ENCODE assay signal across 8 cellular contexts in genomic region chr5:72523960-72524582, GRCh38. TPM values are rescaled to one million over a fixed set of nuclear protein-coding genes. Genes with fewer than 3 reads are reported as not detected.
DNase-seq lines count a peak whose midpoint lies in the region; ATAC-seq, FAIRE-seq and TF ChIP-seq lines count a peak whose summit lies in the region.

No MANE protein-coding gene starts in this region.

- no peaks in the 10 kb centered on the region for H3K79me2 ChIP-seq in MM.1S (ENCODE audit: low read length)
- no peaks in the 10 kb centered on the region for H3K79me2 ChIP-seq in hepatocyte

- no peak overlapping the region for H2AFZ ChIP-seq in MM.1S (ENCODE audit: low read length)
- H2AFZ ChIP-seq in hepatocyte, result no peak overlapping the region

- H3K36me3 Mint-ChIP-seq in type B pancreatic cell, result peaks cover 3% of the 10 kb centered on the region

- DNase-seq in GM13976 (ENCODE audit: low spot score), result peak; percentile 53
- peak; percentile 61 for DNase-seq in MM.1S
- peak; percentile 68 for DNase-seq in hepatocyte (ENCODE audit: low spot score)
- no peak for DNase-seq in type B pancreatic cell (ENCODE audit: extremely low spot score, unreplicated experiment)

- H3K4me3 ChIP-seq in MM.1S (ENCODE audit: low read length), result no peak overlapping the region
- H3K4me3 ChIP-seq in WI38 (ENCODE audit: low read depth, low read length), result no peak overlapping the region
- H3K4me3 ChIP-seq in hepatocyte, result no peak overlapping the region

- no peak for ATAC-seq in GM18868 (IDR thresholded peaks at IDR 0.05; ENCODE audit: unreplicated experiment)
- ATAC-seq in HG02973 (IDR thresholded peaks at IDR 0.05; ENCODE audit: unreplicated experiment), result no peak

- no peaks in the 10 kb centered on the region for H3K27me3 Mint-ChIP-seq in type B pancreatic cell

- no peaks in the 10 kb centered on the region for H3K9me2 ChIP-seq in MM.1S (replicated peaks; ENCODE audit: insufficient read depth, low read length)
- no peaks in the 10 kb centered on the region for H3K9me2 ChIP-seq in hepatocyte (replicated peaks; ENCODE audit: insufficient read depth)

- H3K9me3 ChIP-seq in MM.1S (replicated peaks; ENCODE audit: insufficient read depth, low read length) (no peaks in the 10 kb centered on the region), hepatocyte (ENCODE audit: low read depth) (no peaks in the 10 kb centered on the region)

- no peak overlapping the region for H3K27ac ChIP-seq in MM.1S (ENCODE audit: low read length)
- H3K27ac ChIP-seq in hepatocyte, result no peak overlapping the region

- in situ Hi-C loops in GM13976 (cut with MboI; ENCODE audit: low sequenced_read_pairs, unreplicated experiment), result no loop called here

- H3K4me2 ChIP-seq in MM.1S (ENCODE audit: low read depth, low read length), result no peak overlapping the region
- H3K4me2 ChIP-seq in hepatocyte, result no peak overlapping the region

- peak; percentile 91 for FAIRE-seq in A204.1 (lab: Jason Lieb, UNC)

- H3K4me1 ChIP-seq in MM.1S (ENCODE audit: low read length) (no peaks in the 10 kb centered on the region), hepatocyte (ENCODE audit: insufficient read depth) (no peaks in the 10 kb centered on the region)

- 50% methylated on average over 3 of the region's 3 CpGs for WGBS in hepatocyte (ENCODE audit: low lambda C conversion rate, missing lambda C conversion rate)

- H3K27ac Mint-ChIP-seq in type B pancreatic cell, result no peak overlapping the region

- peaks cover 8% of the 10 kb centered on the region for H3K9me3 Mint-ChIP-seq in type B pancreatic cell

- no peak overlapping the region for H3K9ac ChIP-seq in MM.1S (ENCODE audit: low read length)

- H3K36me3 ChIP-seq in MM.1S (replicated peaks; ENCODE audit: insufficient read depth, low read length) (no peaks in the 10 kb centered on the region), hepatocyte (replicated peaks; ENCODE audit: insufficient read depth, low read depth) (no peaks in the 10 kb centered on the region)

- H3K27me3 ChIP-seq in MM.1S (replicated peaks; ENCODE audit: insufficient read depth, low read length), result no peaks in the 10 kb centered on the region
- H3K27me3 ChIP-seq in hepatocyte, result no peaks in the 10 kb centered on the region

- no peaks in the 10 kb centered on the region for H4K20me1 ChIP-seq in MM.1S (ENCODE audit: insufficient read depth, low read length)
- H4K20me1 ChIP-seq in hepatocyte (ENCODE audit: insufficient read depth, poor library complexity, severe bottlenecking), result no peaks in the 10 kb centered on the region

- H3K4me1 Mint-ChIP-seq in type B pancreatic cell (ENCODE audit: unreplicated experiment), result no peaks in the 10 kb centered on the region

- no peak overlapping the region for H3K4me3 Mint-ChIP-seq in type B pancreatic cell

- TF ChIP-seq CTCF in GM13976 (IDR thresholded peaks at IDR 0.05; ENCODE audit: borderline replicate concordance, control extremely low read depth, extremely low read depth, insufficient read depth, missing control alignments) (peak; percentile 32), MM.1S (IDR thresholded peaks at IDR 0.05; ENCODE audit: low read length) (peak; percentile 59), WI38 (IDR thresholded peaks at IDR 0.05; ENCODE audit: low read depth, low read length) (peak; percentile 38; the same call in 1 of the 2 replicates), hepatocyte (IDR thresholded peaks at IDR 0.05; ENCODE audit: poor library complexity) (peak; percentile 66), type B pancreatic cell (conservative IDR thresholded peaks at IDR 0.05) (peak; percentile 71)

- no peaks in the 10 kb centered on the region for H3F3A ChIP-seq in MM.1S (ENCODE audit: insufficient read depth, low read length)

RNA-seq across cellular contexts. Expression of gene ZNF366, which starts 16.9 kb away (rescaled TPM):
- total RNA-seq in hepatocyte (0.20 and 2.5 TPM in 2 replicates), type B pancreatic cell (ENCODE audit: low replicate concordance) (not detected in 2 replicates)
- not detected in 2 replicates for polyA plus RNA-seq in hepatocyte
